Comparison of ENCODE assay signal across 22 cellular contexts in the genomic region with DNA sequence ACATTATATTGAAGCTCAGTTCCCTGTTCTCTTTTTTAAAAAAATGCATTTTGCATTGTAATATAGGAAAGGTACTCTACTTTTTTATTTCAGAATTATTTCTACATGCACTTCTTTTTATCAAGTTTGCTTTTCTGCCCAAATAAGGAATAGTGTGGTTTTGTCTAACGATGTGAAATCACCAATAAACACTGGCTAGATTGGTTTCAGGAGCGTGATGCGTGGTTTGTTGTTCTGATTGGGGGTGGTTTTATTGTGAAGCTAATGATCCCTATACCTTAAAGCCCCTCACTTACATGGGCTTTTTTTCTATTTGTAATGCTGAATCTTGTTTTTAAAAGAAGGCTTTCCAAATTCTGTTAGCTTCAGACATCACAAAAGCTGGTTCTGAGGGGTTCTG. TPM values are rescaled to one million over a fixed set of nuclear protein-coding genes. Genes with fewer than 3 reads are reported as not detected.
DNase-seq lines count a peak whose midpoint lies in the region; ATAC-seq, FAIRE-seq and TF ChIP-seq lines count a peak whose summit lies in the region.
"Had no signal": no experiment of that assay in that cellular context is flagged by ENCODE, and none has a peak within 500 bp of the region (broad histone marks: within the 10 kb centered on the region; RNA-seq: fewer than 3 reads in every experiment).

No MANE protein-coding gene starts in this region.

- H3K4me2 ChIP-seq in GM12878 (ENCODE audit: control insufficient read depth, insufficient read depth) (no peak overlapping the region), neuronal stem cell (ENCODE audit: insufficient read depth, low read length, poor library complexity, severe bottlenecking) (no peak overlapping the region)

- H2BK5ac ChIP-seq in neuronal stem cell (ENCODE audit: low read length) = no peak overlapping the region

- no peaks in the 10 kb centered on the region for H3K27me3 ChIP-seq in GM12878 (replicated peaks in 1 of 2; ENCODE audit: control insufficient read depth in 2 of 2, insufficient read depth in 2 of 2, low read length in 1 of 2)
- H3K27me3 ChIP-seq in neuronal stem cell (ENCODE audit: control insufficient read depth in 3 of 3, insufficient read depth in 3 of 3, low read depth in 1 of 3, low read length in 3 of 3) = no peaks in the 10 kb centered on the region
- H3K27me3 ChIP-seq: BE2C, SJSA1 had no signal

- H3K27ac Mint-ChIP-seq in HFFc6 (peak overlapping the region; percentile 57), nephron (peak overlapping the region; percentile 21 to 39 (median 29))

- POLR2A ChIA-PET in GM12878 (lab: Charles Lee) = interaction anchor here (0.6 to 1.5 kb wide), 2 partner anchors 30 to 49 kb away, joined by 3 to 7 read pairs; no protein-coding TSS in a partner anchor

- H2AFZ ChIP-seq in GM12878 (ENCODE audit: control insufficient read depth, low read depth, low read length) = no peak overlapping the region
- no peak overlapping the region for H2AFZ ChIP-seq in neuronal stem cell (ENCODE audit: low read length)

- CTCF ChIA-PET in GM12878 (lab: Yijun Ruan, JAX) = interaction anchor here (0.9 kb wide), 2 partner anchors 13 to 36 kb away, joined by 3 read pairs; no protein-coding TSS in a partner anchor

- in situ Hi-C loops in GM12878 (cut with MboI) = no loop called here

- no peak for DNase-seq in HFFc6
- DNase-seq in GM12878 (ENCODE audit: low read depth, low spot score) = no peak
- DNase-seq in inferior parietal cortex (ENCODE audit: extremely low spot score) = no peak
- no peak for DNase-seq in neuronal stem cell (ENCODE audit: low spot score)
- no peak for DNase-seq in foreskin fibroblast
- DNase-seq: BE2C, Calu3, DMS79 treated with DMSO at 0.1 percent for 48 hours, GOT3, NCI-H1092, NCI-H1417 treated with DMSO at 0.1 percent for 48 hours, NCI-H1694 treated with DMSO at 0.1 percent for 48 hours, NCI-H2081, NCI-H2227 treated with DMSO at 0.1 percent for 48 hours, NCI-H526 treated with DMSO at 0.1 percent for 48 hours, Right ventricle myocardium superior, RPMI8226 had no signal

- TF ChIP-seq RAD21 in GM12878 (IDR thresholded peaks at IDR 0.05; ENCODE audit: insufficient read depth, low read depth, low read length) = no peak

- 79% methylated on average over 3 of the region's 3 CpGs for WGBS in GM12878 (ENCODE audit: insufficient coverage, insufficient replicate concordance, low lambda C conversion rate, missing lambda C conversion rate)
- no CpG with 5 or more reads among the region's 3 CpGs for WGBS in neuronal stem cell (ENCODE audit: extremely low coverage in 2 of 2, insufficient read length in 2 of 2, insufficient replicate concordance in 1 of 2), 2 donors

- H3K27ac ChIP-seq in GM12878 (ENCODE audit: control insufficient read depth, insufficient read depth) = no peak overlapping the region
- no peak overlapping the region for H3K27ac ChIP-seq in neuronal stem cell (replicated peaks; ENCODE audit: low read length)
- H3K27ac ChIP-seq: HL-60, SJSA1 had no signal

- no peak overlapping the region for H3K23ac ChIP-seq in neuronal stem cell (ENCODE audit: low read depth, low read length, poor library complexity)

- peak overlapping the region; percentile 12 for H3K4me3 Mint-ChIP-seq in HFFc6
- H3K4me3 Mint-ChIP-seq in nephron = no peak overlapping the region

- no peak overlapping the region for H3K14ac ChIP-seq in neuronal stem cell (ENCODE audit: low read length)

- H4K91ac ChIP-seq in neuronal stem cell (ENCODE audit: low read depth, low read length, poor library complexity) = no peak overlapping the region

- no peak overlapping the region for H2BK12ac ChIP-seq in neuronal stem cell (ENCODE audit: low read length)

- intact Hi-C loops in GM12878 (cut with micrococcal nuclease; ENCODE audit: unreplicated experiment) = no loop called here

- H3K4me1 ChIP-seq in GM12878 (ENCODE audit: control insufficient read depth, insufficient read depth, low read length) (no peaks in the 10 kb centered on the region), neuronal stem cell (ENCODE audit: control insufficient read depth in 2 of 2, insufficient read depth in 1 of 2, low read depth in 1 of 2, low read length in 2 of 2) (no peaks in the 10 kb centered on the region)
- H3K4me1 ChIP-seq: BE2C, HAP-1, SJSA1 had no signal

- ATAC-seq in GM12878 (peak; percentile 58), HG03045 (IDR thresholded peaks at IDR 0.05; ENCODE audit: unreplicated experiment) (no peak)

- H3K4me3 ChIP-seq in GM12878 = no peak overlapping the region
- no peak overlapping the region for H3K4me3 ChIP-seq in neuronal stem cell (ENCODE audit: low read length in 2 of 2)
- no peak overlapping the region for H3K4me3 ChIP-seq in foreskin fibroblast (ENCODE audit: low read depth in 1 of 2, low read length in 2 of 2)
- H3K4me3 ChIP-seq: HAP-1, SJSA1 had no signal

- no peak overlapping the region for H3K18ac ChIP-seq in neuronal stem cell (ENCODE audit: low read length)

- H2BK120ac ChIP-seq in neuronal stem cell (ENCODE audit: low read depth, low read length) = no peak overlapping the region

- H2AK5ac ChIP-seq in neuronal stem cell (ENCODE audit: low read depth, low read length) = no peak overlapping the region

- H3K9me3 Mint-ChIP-seq in HFFc6 (no peaks in the 10 kb centered on the region), nephron (no peaks in the 10 kb centered on the region)

- RAD21 ChIA-PET in GM12878 (lab: Charles Lee; ENCODE audit: unreplicated experiment) = no interaction called here

- H3K36me3 ChIP-seq in GM12878 (ENCODE audit: control insufficient read depth in 2 of 2, insufficient read depth in 2 of 2, low read length in 1 of 2) = peaks cover 0 to 5% of the 10 kb centered on the region in 2 experiments; a peak in 2 of 4 replicates
- peaks cover 13 to 22% of the 10 kb centered on the region in 2 donors for H3K36me3 ChIP-seq in neuronal stem cell (replicated peaks in 1 of 2; ENCODE audit: control insufficient read depth in 2 of 2, insufficient read depth in 2 of 2, low read length in 2 of 2)

- BruUV-seq in GM12878 (replicated peaks; lab: Mats Ljungman, UMichigan) = no TSS peak

- TF ChIP-seq EP300 in GM12878 (IDR thresholded peaks at IDR 0.05; ENCODE audit: borderline replicate concordance in 1 of 2, control insufficient read depth in 1 of 2, low read depth in 2 of 2, low read length in 2 of 2) = no peak

- no peak for FAIRE-seq in GM12878 (lab: Jason Lieb, UNC)

- no peaks in the 10 kb centered on the region for H4K20me1 ChIP-seq in GM12878 (ENCODE audit: control insufficient read depth, insufficient read depth)

- no peak overlapping the region for H3K4ac ChIP-seq in neuronal stem cell (ENCODE audit: low read length)

- no peaks in the 10 kb centered on the region for H3K79me2 ChIP-seq in GM12878 (ENCODE audit: control insufficient read depth, insufficient read depth, low read length)

- H4K8ac ChIP-seq in neuronal stem cell (ENCODE audit: low read depth, low read length) = no peak overlapping the region

- H3K27me3 Mint-ChIP-seq in HFFc6 (ENCODE audit: insufficient read depth) = no peaks in the 10 kb centered on the region
- H3K27me3 Mint-ChIP-seq in nephron (ENCODE audit: low read depth) = no peaks in the 10 kb centered on the region

- no peak overlapping the region for H2BK15ac ChIP-seq in neuronal stem cell (ENCODE audit: low read length)

- no peak for TF ChIP-seq CTCF in HFFc6 (IDR thresholded peaks at IDR 0.05)
- TF ChIP-seq CTCF in GM12878 (IDR thresholded peaks at IDR 0.05 in 2 of 3, conservative IDR thresholded peaks at IDR 0.05 in 1 of 3; ENCODE audit: control insufficient read depth in 2 of 3, extremely low read depth in 1 of 3, insufficient read depth in 1 of 3, low read depth in 3 of 3, low read length in 3 of 3) = no peak
- no peak for TF ChIP-seq CTCF in nephron (IDR thresholded peaks at IDR 0.05; ENCODE audit: unreplicated experiment in 3 of 3)
- no peak for TF ChIP-seq CTCF in foreskin fibroblast (IDR thresholded peaks at IDR 0.05; ENCODE audit: low read depth, low read length)

- SMC1A ChIA-PET in GM12878 (lab: Charles Lee; ENCODE audit: uncharacterized antibody, unreplicated experiment) = interaction anchor here (0.8 to 1.6 kb wide), 4 partner anchors 8 to 241 kb away, joined by 3 to 4 read pairs (median 4); no protein-coding TSS in a partner anchor

- H3K36me3 Mint-ChIP-seq in HFFc6 (ENCODE audit: low read depth) (peaks cover 51% of the 10 kb centered on the region), nephron (ENCODE audit: low read depth) (peaks cover 22% of the 10 kb centered on the region)

- H3K79me1 ChIP-seq in neuronal stem cell (ENCODE audit: low read depth, low read length) = no peaks in the 10 kb centered on the region

- H3K9ac ChIP-seq in GM12878 (ENCODE audit: control insufficient read depth, insufficient read depth, low read length) (no peak overlapping the region), neuronal stem cell (ENCODE audit: low read depth, low read length, poor library complexity) (no peak overlapping the region)

- TF ChIP-seq POLR2A in GM12878 (IDR thresholded peaks at IDR 0.05; ENCODE audit: low read depth, low read length) = no peak

- H3K9me3 ChIP-seq in GM12878 (replicated peaks; ENCODE audit: control insufficient read depth, insufficient read depth, low read length) = no peaks in the 10 kb centered on the region
- no peaks in the 10 kb centered on the region for H3K9me3 ChIP-seq in neuronal stem cell (replicated peaks in 1 of 2; ENCODE audit: control insufficient read depth in 2 of 2, insufficient read depth in 1 of 2, low read depth in 1 of 2, low read length in 2 of 2)
- H3K9me3 ChIP-seq: BE2C, HAP-1, SJSA1 had no signal

- peaks cover 65% of the 10 kb centered on the region for H3K4me1 Mint-ChIP-seq in HFFc6 (ENCODE audit: low read depth)
- H3K4me1 Mint-ChIP-seq in nephron = peaks cover 16% of the 10 kb centered on the region

RNA-seq across cellular contexts. Expression of gene ENTPD7, which starts 17.6 kb away (rescaled TPM):
- 10 to 100 TPM; 11.1 to 17.0 (median 13.6) TPM for total RNA-seq in HFFc6 (2021; fragmentation: NEBNext Ultra II Directional; extraction: Animal tissue kit (Norgen Biotek cat#: 25700))
- total RNA-seq in GM12878 (2013; cell fraction: nucleolus; rRNA removed) = 5.8 and 7.1 TPM in 2 replicates
- total RNA-seq in GM12878 (2014; rRNA removed) = 5.7 and 5.9 TPM in 2 replicates
- 6.1 and 6.4 TPM in 2 replicates for total RNA-seq in GM12878 (2014; rRNA removed; fragmentation: Illumina TruSeq; extraction: Trizol)
- 6.5 and 6.7 TPM in 2 replicates for total RNA-seq in GM12878 (2021)
- polyA plus RNA-seq in GM12878 (2011; ENCODE audit: low read depth) = 1.2 TPM
- 4.6 and 5.2 TPM in 2 replicates for polyA plus RNA-seq in GM12878 (2011; rRNA removed)
- polyA plus RNA-seq in GM12878 (2011; cell fraction: cytosol; rRNA removed) = 4.0 and 4.4 TPM in 2 replicates
- 2.0 and 2.3 TPM in 2 replicates for polyA plus RNA-seq in GM12878 (2011; cell fraction: nucleus; rRNA removed)
- 1.5 and 1.6 TPM in 2 replicates for polyA plus RNA-seq in GM12878 (2012)
- polyA plus RNA-seq in GM12878 (2014; fragmentation: Illumina TruSeq; extraction: Trizol) = 5.1 and 5.2 TPM in 2 replicates
- under 1 TPM; 0.73 to 0.90 TPM for polyA plus RNA-seq in GM12878 (2014; fragmentation: Nextera tagmentation; extraction: Ambion mirVana)
- polyA plus RNA-seq in GM12878 (2014; rRNA removed) = 2.9 and 4.1 TPM in 2 replicates
- polyA plus RNA-seq in GM12878 (2016; fragmentation: Nextera tagmentation; extraction: Ambion mirVana) = 1 to 10 TPM; 5.2 TPM
- 11.4 and 12.7 TPM in 2 replicates for polyA minus RNA-seq in GM12878 (2011; rRNA and poly(A)+ RNA removed)
- polyA minus RNA-seq in GM12878 (2011; cell fraction: cytosol; rRNA and poly(A)+ RNA removed) = 4.1 and 5.0 TPM in 2 replicates
- 3.0 and 5.5 TPM in 2 replicates for polyA minus RNA-seq in GM12878 (2011; cell fraction: nucleus; rRNA and poly(A)+ RNA removed)
- polyA plus RNA-seq in neuronal stem cell (2013, experiment 1 of 2) = 5.7 TPM
- polyA plus RNA-seq in neuronal stem cell (2013, experiment 2 of 2) = 5.5 TPM

RNA-seq across cellular contexts. Expression of gene COX15, which starts 55.0 kb away (rescaled TPM):
- 10 to 100 TPM; 36.7 to 42.1 (median 38.7) TPM for total RNA-seq in HFFc6 (2021; fragmentation: NEBNext Ultra II Directional; extraction: Animal tissue kit (Norgen Biotek cat#: 25700))
- 62.4 and 70.0 TPM in 2 replicates for total RNA-seq in GM12878 (2013; cell fraction: nucleolus; rRNA removed)
- 36.3 and 37.4 TPM in 2 replicates for total RNA-seq in GM12878 (2014; rRNA removed)
- total RNA-seq in GM12878 (2014; rRNA removed; fragmentation: Illumina TruSeq; extraction: Trizol) = 30.6 and 32.9 TPM in 2 replicates
- 37.8 and 38.9 TPM in 2 replicates for total RNA-seq in GM12878 (2021)
- polyA plus RNA-seq in GM12878 (2011; ENCODE audit: low read depth) = 22.4 TPM
- polyA plus RNA-seq in GM12878 (2011; rRNA removed) = 36.4 and 46.8 TPM in 2 replicates
- polyA plus RNA-seq in GM12878 (2011; cell fraction: cytosol; rRNA removed) = 22.3 and 27.2 TPM in 2 replicates
- 27.6 and 30.5 TPM in 2 replicates for polyA plus RNA-seq in GM12878 (2011; cell fraction: nucleus; rRNA removed)
- 25.7 and 37.7 TPM in 2 replicates for polyA plus RNA-seq in GM12878 (2012)
- 38.1 and 44.7 TPM in 2 replicates for polyA plus RNA-seq in GM12878 (2014; fragmentation: Illumina TruSeq; extraction: Trizol)
- 10 to 100 TPM; 46.3 to 50.7 TPM for polyA plus RNA-seq in GM12878 (2014; fragmentation: Nextera tagmentation; extraction: Ambion mirVana)
- polyA plus RNA-seq in GM12878 (2014; rRNA removed) = 27.1 and 30.2 TPM in 2 replicates
- 10 to 100 TPM; 38.4 to 42.8 TPM for polyA plus RNA-seq in GM12878 (2016; fragmentation: Nextera tagmentation; extraction: Ambion mirVana)
- 20.5 and 25.2 TPM in 2 replicates for polyA minus RNA-seq in GM12878 (2011; rRNA and poly(A)+ RNA removed)
- 10.4 and 11.0 TPM in 2 replicates for polyA minus RNA-seq in GM12878 (2011; cell fraction: cytosol; rRNA and poly(A)+ RNA removed)
- polyA minus RNA-seq in GM12878 (2011; cell fraction: nucleus; rRNA and poly(A)+ RNA removed) = 8.7 and 13.6 TPM in 2 replicates
- 19.8 TPM for polyA plus RNA-seq in neuronal stem cell (2013, experiment 1 of 2)
- polyA plus RNA-seq in neuronal stem cell (2013, experiment 2 of 2) = 20.1 TPM

RNA-seq across cellular contexts. Expression of gene CUTC, which starts 55.1 kb away (rescaled TPM):
- 10 to 100 TPM; 11.2 to 15.2 (median 12.4) TPM for total RNA-seq in HFFc6 (2021; fragmentation: NEBNext Ultra II Directional; extraction: Animal tissue kit (Norgen Biotek cat#: 25700))
- 32.9 and 38.9 TPM in 2 replicates for total RNA-seq in GM12878 (2013; cell fraction: nucleolus; rRNA removed)
- 23.8 and 28.3 TPM in 2 replicates for total RNA-seq in GM12878 (2014; rRNA removed)
- total RNA-seq in GM12878 (2014; rRNA removed; fragmentation: Illumina TruSeq; extraction: Trizol) = 34.3 and 36.2 TPM in 2 replicates
- 25.7 and 26.7 TPM in 2 replicates for total RNA-seq in GM12878 (2021)
- 21.8 TPM for polyA plus RNA-seq in GM12878 (2011; ENCODE audit: low read depth)
- 47.7 and 63.2 TPM in 2 replicates for polyA plus RNA-seq in GM12878 (2011; rRNA removed)
- polyA plus RNA-seq in GM12878 (2011; cell fraction: cytosol; rRNA removed) = 18.6 and 26.4 TPM in 2 replicates
- 25.8 and 28.8 TPM in 2 replicates for polyA plus RNA-seq in GM12878 (2011; cell fraction: nucleus; rRNA removed)
- polyA plus RNA-seq in GM12878 (2012) = 25.5 and 28.0 TPM in 2 replicates
- polyA plus RNA-seq in GM12878 (2014; fragmentation: Illumina TruSeq; extraction: Trizol) = 34.3 and 42.5 TPM in 2 replicates
- polyA plus RNA-seq in GM12878 (2014; fragmentation: Nextera tagmentation; extraction: Ambion mirVana) = 10 to 100 TPM; 64.6 to 71.7 TPM
- polyA plus RNA-seq in GM12878 (2014; rRNA removed) = 34.3 and 37.6 TPM in 2 replicates
- polyA plus RNA-seq in GM12878 (2016; fragmentation: Nextera tagmentation; extraction: Ambion mirVana) = 10 to 100 TPM; 44.0 to 49.6 TPM
- 27.4 and 30.3 TPM in 2 replicates for polyA minus RNA-seq in GM12878 (2011; rRNA and poly(A)+ RNA removed)
- polyA minus RNA-seq in GM12878 (2011; cell fraction: cytosol; rRNA and poly(A)+ RNA removed) = 7.3 and 7.6 TPM in 2 replicates
- 10.5 and 13.6 TPM in 2 replicates for polyA minus RNA-seq in GM12878 (2011; cell fraction: nucleus; rRNA and poly(A)+ RNA removed)
- polyA plus RNA-seq in neuronal stem cell (2013, experiment 1 of 2) = 20.2 TPM
- polyA plus RNA-seq in neuronal stem cell (2013, experiment 2 of 2) = 20.4 TPM

RNA-seq across cellular contexts. Expression of gene SLC25A28, which starts 56.7 kb away (rescaled TPM):
- total RNA-seq in HFFc6 (2021; fragmentation: NEBNext Ultra II Directional; extraction: Animal tissue kit (Norgen Biotek cat#: 25700)) = 10 to 100 TPM; 18.3 to 23.9 (median 21.2) TPM
- 30.6 and 30.9 TPM in 2 replicates for total RNA-seq in GM12878 (2013; cell fraction: nucleolus; rRNA removed)
- 15.6 and 16.0 TPM in 2 replicates for total RNA-seq in GM12878 (2014; rRNA removed)
- 27.0 and 27.5 TPM in 2 replicates for total RNA-seq in GM12878 (2014; rRNA removed; fragmentation: Illumina TruSeq; extraction: Trizol)
- total RNA-seq in GM12878 (2021) = 28.8 and 31.8 TPM in 2 replicates
- 25.4 TPM for polyA plus RNA-seq in GM12878 (2011; ENCODE audit: low read depth)
- polyA plus RNA-seq in GM12878 (2011; rRNA removed) = 29.3 and 40.0 TPM in 2 replicates
- polyA plus RNA-seq in GM12878 (2011; cell fraction: cytosol; rRNA removed) = 31.6 and 38.4 TPM in 2 replicates
- 94.0 and 118 TPM in 2 replicates for polyA plus RNA-seq in GM12878 (2011; cell fraction: nucleus; rRNA removed)
- polyA plus RNA-seq in GM12878 (2012) = 33.1 and 36.0 TPM in 2 replicates
- 47.8 and 49.6 TPM in 2 replicates for polyA plus RNA-seq in GM12878 (2014; fragmentation: Illumina TruSeq; extraction: Trizol)
- polyA plus RNA-seq in GM12878 (2014; fragmentation: Nextera tagmentation; extraction: Ambion mirVana) = 10 to 100 TPM; 20.2 to 22.8 TPM
- 43.2 and 45.8 TPM in 2 replicates for polyA plus RNA-seq in GM12878 (2014; rRNA removed)
- 10 to 100 TPM in 1 of 2 experiments, 1 to 10 TPM in 1; 7.5 to 10.8 TPM for polyA plus RNA-seq in GM12878 (2016; fragmentation: Nextera tagmentation; extraction: Ambion mirVana)
- polyA minus RNA-seq in GM12878 (2011; rRNA and poly(A)+ RNA removed) = 23.0 and 33.1 TPM in 2 replicates
- 9.9 and 11.9 TPM in 2 replicates for polyA minus RNA-seq in GM12878 (2011; cell fraction: cytosol; rRNA and poly(A)+ RNA removed)
- 20.2 and 31.0 TPM in 2 replicates for polyA minus RNA-seq in GM12878 (2011; cell fraction: nucleus; rRNA and poly(A)+ RNA removed)
- polyA plus RNA-seq in neuronal stem cell (2013, experiment 1 of 2) = 23.8 TPM
- polyA plus RNA-seq in neuronal stem cell (2013, experiment 2 of 2) = 24.1 TPM
